1 cellular context compared by ENCODE assay signal in the genomic region with DNA sequence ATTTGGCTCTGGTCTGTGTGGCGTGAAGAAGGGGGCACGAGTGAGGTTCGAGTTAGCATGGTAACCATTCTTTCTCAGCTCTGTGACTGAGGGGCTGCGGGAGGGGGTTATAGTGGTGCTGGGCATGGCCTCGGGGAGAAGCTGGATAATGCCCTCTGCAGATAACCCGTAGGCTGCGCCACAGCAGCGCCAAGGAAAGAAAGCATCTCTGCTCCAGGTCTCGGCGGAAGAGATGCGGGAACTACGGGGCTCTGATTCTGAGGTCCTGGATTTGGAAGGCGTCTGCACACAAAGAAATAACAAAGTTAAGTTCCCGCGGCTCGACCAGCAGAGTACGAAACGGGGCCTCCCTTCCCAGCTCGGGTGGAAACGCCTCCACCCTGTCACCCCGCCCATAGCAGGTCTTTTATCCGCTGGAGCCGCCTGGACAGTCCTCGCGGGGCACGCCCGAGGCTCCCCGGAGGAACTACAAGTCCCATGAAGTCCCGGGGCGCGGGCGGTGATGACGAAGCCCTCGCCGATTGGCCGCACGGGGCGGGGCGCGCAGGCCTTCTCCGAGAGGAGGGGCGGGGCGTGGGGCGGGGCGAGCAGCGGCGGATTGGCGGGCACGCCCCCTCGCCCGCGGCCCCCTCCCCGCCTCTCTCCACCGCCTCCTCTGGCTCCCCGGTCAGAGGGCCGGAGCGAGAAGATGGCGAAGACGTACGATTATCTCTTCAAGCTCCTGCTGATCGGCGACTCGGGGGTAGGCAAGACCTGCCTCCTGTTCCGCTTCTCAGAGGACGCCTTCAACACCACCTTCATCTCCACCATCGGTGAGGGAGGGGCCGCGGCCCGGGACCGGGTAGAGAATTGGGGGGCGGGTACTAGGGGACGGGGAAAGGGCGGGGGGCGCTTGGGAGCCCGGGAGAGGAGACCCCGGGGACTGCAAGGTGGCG.
A peak's percentile ranks its signal among the peaks of the same experiment; 100 is the strongest.
TF ChIP-seq lines count a peak whose summit lies in the region.

A gene (plus strand): TSS at position 670 of the 935 bp plus-strand sequence. CDS start 19 bp downstream, at position 689.

TF ChIP-seq in A549, 52 proteins besides CTCF, POLR2A, EP300 and RAD21 (continued from another document):
- TF ChIP-seq, protein P1, sequence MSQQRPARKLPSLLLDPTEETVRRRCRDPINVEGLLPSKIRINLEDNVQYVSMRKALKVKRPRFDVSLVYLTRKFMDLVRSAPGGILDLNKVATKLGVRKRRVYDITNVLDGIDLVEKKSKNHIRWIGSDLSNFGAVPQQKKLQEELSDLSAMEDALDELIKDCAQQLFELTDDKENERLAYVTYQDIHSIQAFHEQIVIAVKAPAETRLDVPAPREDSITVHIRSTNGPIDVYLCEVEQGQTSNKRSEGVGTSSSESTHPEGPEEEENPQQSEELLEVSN (IDR thresholded peaks at IDR 0.05; ENCODE audit: borderline replicate concordance, low read depth): no peak
- TF ChIP-seq CHD4 (IDR thresholded peaks at IDR 0.05; ENCODE audit: borderline replicate concordance): no peak
- no peak for TF ChIP-seq ZSCAN20 (CRISPR knock-in tag; IDR thresholded peaks at IDR 0.05)
- no peak for TF ChIP-seq RFX5 (IDR thresholded peaks at IDR 0.05)
- TF ChIP-seq KDM5A (IDR thresholded peaks at IDR 0.05): no peak
- TF ChIP-seq ZC3H11A (IDR thresholded peaks at IDR 0.05): no peak
- no peak for TF ChIP-seq RCOR1 (IDR thresholded peaks at IDR 0.05; ENCODE audit: low read depth, low read length)
- no peak for TF ChIP-seq FOSL2 (IDR thresholded peaks at IDR 0.05)
- TF ChIP-seq FOSL2 (CRISPR knock-in tag; IDR thresholded peaks at IDR 0.05): no peak
- TF ChIP-seq RARB (CRISPR knock-in tag; IDR thresholded peaks at IDR 0.05): no peak
- TF ChIP-seq EHF (CRISPR knock-in tag; IDR thresholded peaks at IDR 0.05): no peak
- TF ChIP-seq, protein P2, sequence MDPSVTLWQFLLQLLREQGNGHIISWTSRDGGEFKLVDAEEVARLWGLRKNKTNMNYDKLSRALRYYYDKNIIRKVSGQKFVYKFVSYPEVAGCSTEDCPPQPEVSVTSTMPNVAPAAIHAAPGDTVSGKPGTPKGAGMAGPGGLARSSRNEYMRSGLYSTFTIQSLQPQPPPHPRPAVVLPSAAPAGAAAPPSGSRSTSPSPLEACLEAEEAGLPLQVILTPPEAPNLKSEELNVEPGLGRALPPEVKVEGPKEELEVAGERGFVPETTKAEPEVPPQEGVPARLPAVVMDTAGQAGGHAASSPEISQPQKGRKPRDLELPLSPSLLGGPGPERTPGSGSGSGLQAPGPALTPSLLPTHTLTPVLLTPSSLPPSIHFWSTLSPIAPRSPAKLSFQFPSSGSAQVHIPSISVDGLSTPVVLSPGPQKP (IDR thresholded peaks at IDR 0.05; ENCODE audit: low read depth, low read length): no peak
- TF ChIP-seq MAFK (IDR thresholded peaks at IDR 0.05; ENCODE audit: partially characterized antibody): no peak
- TF ChIP-seq NFE2L2 (conservative IDR thresholded peaks at IDR 0.05; ENCODE audit: low read length): no peak
- peak; percentile 63 for TF ChIP-seq PHF8 (IDR thresholded peaks at IDR 0.05; ENCODE audit: borderline replicate concordance, low read depth)
- TF ChIP-seq HOXB13 (CRISPR knock-in tag; IDR thresholded peaks at IDR 0.05; ENCODE audit: low read depth): no peak
- no peak for TF ChIP-seq TFCP2L1 (CRISPR knock-in tag; IDR thresholded peaks at IDR 0.05)
- no peak for TF ChIP-seq HOXA7 (CRISPR knock-in tag; IDR thresholded peaks at IDR 0.05)
- TF ChIP-seq, protein P3, sequence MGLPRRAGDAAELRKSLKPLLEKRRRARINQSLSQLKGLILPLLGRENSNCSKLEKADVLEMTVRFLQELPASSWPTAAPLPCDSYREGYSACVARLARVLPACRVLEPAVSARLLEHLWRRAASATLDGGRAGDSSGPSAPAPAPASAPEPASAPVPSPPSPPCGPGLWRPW (IDR thresholded peaks at IDR 0.05): no peak
- no peak for TF ChIP-seq CBX2 (IDR thresholded peaks at IDR 0.05; ENCODE audit: borderline replicate concordance, low read depth)
- no peak for TF ChIP-seq BHLHE40 (IDR thresholded peaks at IDR 0.05; ENCODE audit: low read depth, low read length)
- no peak for TF ChIP-seq NPAS2 (CRISPR knock-in tag; IDR thresholded peaks at IDR 0.05; ENCODE audit: borderline replicate concordance)
- TF ChIP-seq FOSB (CRISPR knock-in tag; IDR thresholded peaks at IDR 0.05): no peak
- TF ChIP-seq, protein P4, sequence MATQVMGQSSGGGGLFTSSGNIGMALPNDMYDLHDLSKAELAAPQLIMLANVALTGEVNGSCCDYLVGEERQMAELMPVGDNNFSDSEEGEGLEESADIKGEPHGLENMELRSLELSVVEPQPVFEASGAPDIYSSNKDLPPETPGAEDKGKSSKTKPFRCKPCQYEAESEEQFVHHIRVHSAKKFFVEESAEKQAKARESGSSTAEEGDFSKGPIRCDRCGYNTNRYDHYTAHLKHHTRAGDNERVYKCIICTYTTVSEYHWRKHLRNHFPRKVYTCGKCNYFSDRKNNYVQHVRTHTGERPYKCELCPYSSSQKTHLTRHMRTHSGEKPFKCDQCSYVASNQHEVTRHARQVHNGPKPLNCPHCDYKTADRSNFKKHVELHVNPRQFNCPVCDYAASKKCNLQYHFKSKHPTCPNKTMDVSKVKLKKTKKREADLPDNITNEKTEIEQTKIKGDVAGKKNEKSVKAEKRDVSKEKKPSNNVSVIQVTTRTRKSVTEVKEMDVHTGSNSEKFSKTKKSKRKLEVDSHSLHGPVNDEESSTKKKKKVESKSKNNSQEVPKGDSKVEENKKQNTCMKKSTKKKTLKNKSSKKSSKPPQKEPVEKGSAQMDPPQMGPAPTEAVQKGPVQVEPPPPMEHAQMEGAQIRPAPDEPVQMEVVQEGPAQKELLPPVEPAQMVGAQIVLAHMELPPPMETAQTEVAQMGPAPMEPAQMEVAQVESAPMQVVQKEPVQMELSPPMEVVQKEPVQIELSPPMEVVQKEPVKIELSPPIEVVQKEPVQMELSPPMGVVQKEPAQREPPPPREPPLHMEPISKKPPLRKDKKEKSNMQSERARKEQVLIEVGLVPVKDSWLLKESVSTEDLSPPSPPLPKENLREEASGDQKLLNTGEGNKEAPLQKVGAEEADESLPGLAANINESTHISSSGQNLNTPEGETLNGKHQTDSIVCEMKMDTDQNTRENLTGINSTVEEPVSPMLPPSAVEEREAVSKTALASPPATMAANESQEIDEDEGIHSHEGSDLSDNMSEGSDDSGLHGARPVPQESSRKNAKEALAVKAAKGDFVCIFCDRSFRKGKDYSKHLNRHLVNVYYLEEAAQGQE (IDR thresholded peaks at IDR 0.05): peak; percentile 35; the same call in 1 of the 2 replicates
- peak in 1 of 2 experiments; percentile 72; a peak in 3 of 5 replicates for TF ChIP-seq JUN (IDR thresholded peaks at IDR 0.05)
